ENCODE assay signal across 1 cellular context in the genomic region with DNA sequence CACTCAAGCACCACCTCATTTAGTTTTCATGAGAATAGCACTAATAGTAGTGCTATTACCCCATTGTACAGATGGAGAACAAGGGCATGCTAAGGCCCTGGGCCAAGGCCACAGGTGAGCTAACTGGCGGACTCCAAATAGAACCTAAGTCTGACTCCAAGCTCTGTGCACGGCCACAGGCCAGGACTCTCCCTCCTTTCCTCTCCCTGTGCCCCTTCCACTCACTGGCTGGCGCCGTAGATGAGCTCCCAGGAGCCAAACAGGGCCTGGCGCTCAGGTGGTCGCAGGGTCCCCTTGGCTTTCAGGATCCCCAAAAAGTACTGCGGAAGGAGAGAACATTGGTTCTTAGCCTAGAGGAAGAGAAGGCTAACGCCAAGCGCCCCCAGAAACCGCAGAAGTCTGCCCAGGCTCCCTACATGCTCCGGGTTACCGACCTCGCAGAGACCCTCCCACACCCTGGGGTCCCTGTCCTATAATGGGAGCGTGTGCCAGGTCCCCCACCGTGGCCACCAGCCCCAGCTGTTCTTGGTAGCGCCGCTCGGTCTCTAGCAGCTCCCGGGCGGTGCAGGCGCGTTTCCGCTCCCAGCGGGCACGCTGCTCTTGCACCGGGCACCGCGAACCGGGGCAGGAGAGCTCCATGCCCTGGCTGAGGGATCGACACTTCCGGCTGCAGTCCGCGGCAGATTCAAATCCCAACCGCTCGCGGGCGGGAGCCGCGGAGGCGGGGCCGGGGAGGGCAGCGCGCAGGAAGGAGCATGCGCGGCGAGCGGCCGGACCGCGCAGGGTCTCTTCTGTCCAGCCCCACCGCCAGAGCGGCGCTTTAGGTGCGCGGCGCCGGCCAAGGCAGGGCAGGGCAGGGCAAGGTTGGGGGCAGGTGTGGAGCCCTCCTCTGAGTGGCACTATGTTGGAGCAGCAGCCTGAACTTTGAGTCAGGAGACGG.
TF ChIP-seq lines count a peak whose summit lies in the region.

A gene with protein sequence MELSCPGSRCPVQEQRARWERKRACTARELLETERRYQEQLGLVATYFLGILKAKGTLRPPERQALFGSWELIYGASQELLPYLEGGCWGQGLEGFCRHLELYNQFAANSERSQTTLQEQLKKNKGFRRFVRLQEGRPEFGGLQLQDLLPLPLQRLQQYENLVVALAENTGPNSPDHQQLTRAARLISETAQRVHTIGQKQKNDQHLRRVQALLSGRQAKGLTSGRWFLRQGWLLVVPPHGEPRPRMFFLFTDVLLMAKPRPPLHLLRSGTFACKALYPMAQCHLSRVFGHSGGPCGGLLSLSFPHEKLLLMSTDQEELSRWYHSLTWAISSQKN (minus strand): TSS at position 665 of the 940 bp plus-strand sequence. CDS start 26 bp downstream, at position 639.

TF ChIP-seq in HepG2, 621 proteins besides CTCF, POLR2A, EP300 and RAD21 (continued from another document and continues in another):
- TF ChIP-seq, protein P1, sequence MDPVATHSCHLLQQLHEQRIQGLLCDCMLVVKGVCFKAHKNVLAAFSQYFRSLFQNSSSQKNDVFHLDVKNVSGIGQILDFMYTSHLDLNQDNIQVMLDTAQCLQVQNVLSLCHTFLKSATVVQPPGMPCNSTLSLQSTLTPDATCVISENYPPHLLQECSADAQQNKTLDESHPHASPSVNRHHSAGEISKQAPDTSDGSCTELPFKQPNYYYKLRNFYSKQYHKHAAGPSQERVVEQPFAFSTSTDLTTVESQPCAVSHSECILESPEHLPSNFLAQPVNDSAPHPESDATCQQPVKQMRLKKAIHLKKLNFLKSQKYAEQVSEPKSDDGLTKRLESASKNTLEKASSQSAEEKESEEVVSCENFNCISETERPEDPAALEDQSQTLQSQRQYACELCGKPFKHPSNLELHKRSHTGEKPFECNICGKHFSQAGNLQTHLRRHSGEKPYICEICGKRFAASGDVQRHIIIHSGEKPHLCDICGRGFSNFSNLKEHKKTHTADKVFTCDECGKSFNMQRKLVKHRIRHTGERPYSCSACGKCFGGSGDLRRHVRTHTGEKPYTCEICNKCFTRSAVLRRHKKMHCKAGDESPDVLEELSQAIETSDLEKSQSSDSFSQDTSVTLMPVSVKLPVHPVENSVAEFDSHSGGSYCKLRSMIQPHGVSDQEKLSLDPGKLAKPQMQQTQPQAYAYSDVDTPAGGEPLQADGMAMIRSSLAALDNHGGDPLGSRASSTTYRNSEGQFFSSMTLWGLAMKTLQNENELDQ (CRISPR knock-in tag; IDR thresholded peaks at IDR 0.05; ENCODE audit: borderline replicate concordance) = no peak
- peak; percentile 75 for TF ChIP-seq TEAD3 (CRISPR knock-in tag; optimal IDR thresholded peaks at IDR 0.05; ENCODE audit: borderline replicate concordance)
- TF ChIP-seq NCOA5 (CRISPR knock-in tag; IDR thresholded peaks at IDR 0.05) = no peak
- peak; percentile 95 for TF ChIP-seq ZNF501 (CRISPR knock-in tag; IDR thresholded peaks at IDR 0.05)
- TF ChIP-seq ZNF660 (CRISPR knock-in tag; IDR thresholded peaks at IDR 0.05; ENCODE audit: borderline replicate concordance, low read depth) = no peak
- TF ChIP-seq ZNF317 (CRISPR knock-in tag; IDR thresholded peaks at IDR 0.05) = no peak
- TF ChIP-seq ZBTB3 (CRISPR knock-in tag; IDR thresholded peaks at IDR 0.05; ENCODE audit: borderline replicate concordance, low read depth) = no peak
- TF ChIP-seq, protein P2, sequence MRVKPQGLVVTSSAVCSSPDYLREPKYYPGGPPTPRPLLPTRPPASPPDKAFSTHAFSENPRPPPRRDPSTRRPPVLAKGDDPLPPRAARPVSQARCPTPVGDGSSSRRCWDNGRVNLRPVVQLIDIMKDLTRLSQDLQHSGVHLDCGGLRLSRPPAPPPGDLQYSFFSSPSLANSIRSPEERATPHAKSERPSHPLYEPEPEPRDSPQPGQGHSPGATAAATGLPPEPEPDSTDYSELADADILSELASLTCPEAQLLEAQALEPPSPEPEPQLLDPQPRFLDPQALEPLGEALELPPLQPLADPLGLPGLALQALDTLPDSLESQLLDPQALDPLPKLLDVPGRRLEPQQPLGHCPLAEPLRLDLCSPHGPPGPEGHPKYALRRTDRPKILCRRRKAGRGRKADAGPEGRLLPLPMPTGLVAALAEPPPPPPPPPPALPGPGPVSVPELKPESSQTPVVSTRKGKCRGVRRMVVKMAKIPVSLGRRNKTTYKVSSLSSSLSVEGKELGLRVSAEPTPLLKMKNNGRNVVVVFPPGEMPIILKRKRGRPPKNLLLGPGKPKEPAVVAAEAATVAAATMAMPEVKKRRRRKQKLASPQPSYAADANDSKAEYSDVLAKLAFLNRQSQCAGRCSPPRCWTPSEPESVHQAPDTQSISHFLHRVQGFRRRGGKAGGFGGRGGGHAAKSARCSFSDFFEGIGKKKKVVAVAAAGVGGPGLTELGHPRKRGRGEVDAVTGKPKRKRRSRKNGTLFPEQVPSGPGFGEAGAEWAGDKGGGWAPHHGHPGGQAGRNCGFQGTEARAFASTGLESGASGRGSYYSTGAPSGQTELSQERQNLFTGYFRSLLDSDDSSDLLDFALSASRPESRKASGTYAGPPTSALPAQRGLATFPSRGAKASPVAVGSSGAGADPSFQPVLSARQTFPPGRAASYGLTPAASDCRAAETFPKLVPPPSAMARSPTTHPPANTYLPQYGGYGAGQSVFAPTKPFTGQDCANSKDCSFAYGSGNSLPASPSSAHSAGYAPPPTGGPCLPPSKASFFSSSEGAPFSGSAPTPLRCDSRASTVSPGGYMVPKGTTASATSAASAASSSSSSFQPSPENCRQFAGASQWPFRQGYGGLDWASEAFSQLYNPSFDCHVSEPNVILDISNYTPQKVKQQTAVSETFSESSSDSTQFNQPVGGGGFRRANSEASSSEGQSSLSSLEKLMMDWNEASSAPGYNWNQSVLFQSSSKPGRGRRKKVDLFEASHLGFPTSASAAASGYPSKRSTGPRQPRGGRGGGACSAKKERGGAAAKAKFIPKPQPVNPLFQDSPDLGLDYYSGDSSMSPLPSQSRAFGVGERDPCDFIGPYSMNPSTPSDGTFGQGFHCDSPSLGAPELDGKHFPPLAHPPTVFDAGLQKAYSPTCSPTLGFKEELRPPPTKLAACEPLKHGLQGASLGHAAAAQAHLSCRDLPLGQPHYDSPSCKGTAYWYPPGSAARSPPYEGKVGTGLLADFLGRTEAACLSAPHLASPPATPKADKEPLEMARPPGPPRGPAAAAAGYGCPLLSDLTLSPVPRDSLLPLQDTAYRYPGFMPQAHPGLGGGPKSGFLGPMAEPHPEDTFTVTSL (CRISPR knock-in tag; IDR thresholded peaks at IDR 0.05; ENCODE audit: borderline replicate concordance) = no peak
- TF ChIP-seq, protein P3, sequence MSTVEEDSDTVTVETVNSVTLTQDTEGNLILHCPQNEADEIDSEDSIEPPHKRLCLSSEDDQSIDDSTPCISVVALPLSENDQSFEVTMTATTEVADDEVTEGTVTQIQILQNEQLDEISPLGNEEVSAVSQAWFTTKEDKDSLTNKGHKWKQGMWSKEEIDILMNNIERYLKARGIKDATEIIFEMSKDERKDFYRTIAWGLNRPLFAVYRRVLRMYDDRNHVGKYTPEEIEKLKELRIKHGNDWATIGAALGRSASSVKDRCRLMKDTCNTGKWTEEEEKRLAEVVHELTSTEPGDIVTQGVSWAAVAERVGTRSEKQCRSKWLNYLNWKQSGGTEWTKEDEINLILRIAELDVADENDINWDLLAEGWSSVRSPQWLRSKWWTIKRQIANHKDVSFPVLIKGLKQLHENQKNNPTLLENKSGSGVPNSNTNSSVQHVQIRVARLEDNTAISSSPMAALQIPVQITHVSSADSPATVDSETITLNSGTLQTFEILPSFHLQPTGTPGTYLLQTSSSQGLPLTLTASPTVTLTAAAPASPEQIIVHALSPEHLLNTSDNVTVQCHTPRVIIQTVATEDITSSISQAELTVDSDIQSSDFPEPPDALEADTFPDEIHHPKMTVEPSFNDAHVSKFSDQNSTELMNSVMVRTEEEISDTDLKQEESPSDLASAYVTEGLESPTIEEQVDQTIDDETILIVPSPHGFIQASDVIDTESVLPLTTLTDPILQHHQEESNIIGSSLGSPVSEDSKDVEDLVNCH (CRISPR knock-in tag; IDR thresholded peaks at IDR 0.05) = no peak
- peak; percentile 74; the same call in 1 of the 2 replicates for TF ChIP-seq MTA1 (CRISPR knock-in tag; IDR thresholded peaks at IDR 0.05; ENCODE audit: borderline replicate concordance)
- TF ChIP-seq ZNF605 (CRISPR knock-in tag; IDR thresholded peaks at IDR 0.05) = peak; percentile 83
- TF ChIP-seq, protein P4, sequence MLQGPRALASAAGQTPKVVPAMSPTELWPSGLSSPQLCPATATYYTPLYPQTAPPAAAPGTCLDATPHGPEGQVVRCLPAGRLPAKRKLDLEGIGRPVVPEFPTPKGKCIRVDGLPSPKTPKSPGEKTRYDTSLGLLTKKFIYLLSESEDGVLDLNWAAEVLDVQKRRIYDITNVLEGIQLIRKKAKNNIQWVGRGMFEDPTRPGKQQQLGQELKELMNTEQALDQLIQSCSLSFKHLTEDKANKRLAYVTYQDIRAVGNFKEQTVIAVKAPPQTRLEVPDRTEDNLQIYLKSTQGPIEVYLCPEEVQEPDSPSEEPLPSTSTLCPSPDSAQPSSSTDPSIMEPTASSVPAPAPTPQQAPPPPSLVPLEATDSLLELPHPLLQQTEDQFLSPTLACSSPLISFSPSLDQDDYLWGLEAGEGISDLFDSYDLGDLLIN (CRISPR knock-in tag; IDR thresholded peaks at IDR 0.05; ENCODE audit: borderline replicate concordance) = peak; percentile 98; the same call in 1 of the 2 replicates
- no peak for TF ChIP-seq ZNF3 (CRISPR knock-in tag; IDR thresholded peaks at IDR 0.05)
- TF ChIP-seq AHR (CRISPR knock-in tag; IDR thresholded peaks at IDR 0.05) = peak; percentile 48; the same call in 1 of the 2 replicates
- TF ChIP-seq, protein P5, sequence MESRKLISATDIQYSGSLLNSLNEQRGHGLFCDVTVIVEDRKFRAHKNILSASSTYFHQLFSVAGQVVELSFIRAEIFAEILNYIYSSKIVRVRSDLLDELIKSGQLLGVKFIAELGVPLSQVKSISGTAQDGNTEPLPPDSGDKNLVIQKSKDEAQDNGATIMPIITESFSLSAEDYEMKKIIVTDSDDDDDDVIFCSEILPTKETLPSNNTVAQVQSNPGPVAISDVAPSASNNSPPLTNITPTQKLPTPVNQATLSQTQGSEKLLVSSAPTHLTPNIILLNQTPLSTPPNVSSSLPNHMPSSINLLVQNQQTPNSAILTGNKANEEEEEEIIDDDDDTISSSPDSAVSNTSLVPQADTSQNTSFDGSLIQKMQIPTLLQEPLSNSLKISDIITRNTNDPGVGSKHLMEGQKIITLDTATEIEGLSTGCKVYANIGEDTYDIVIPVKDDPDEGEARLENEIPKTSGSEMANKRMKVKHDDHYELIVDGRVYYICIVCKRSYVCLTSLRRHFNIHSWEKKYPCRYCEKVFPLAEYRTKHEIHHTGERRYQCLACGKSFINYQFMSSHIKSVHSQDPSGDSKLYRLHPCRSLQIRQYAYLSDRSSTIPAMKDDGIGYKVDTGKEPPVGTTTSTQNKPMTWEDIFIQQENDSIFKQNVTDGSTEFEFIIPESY (CRISPR knock-in tag; IDR thresholded peaks at IDR 0.05) = peak; percentile 52; the same call in 1 of the 2 replicates
- TF ChIP-seq, protein P6, sequence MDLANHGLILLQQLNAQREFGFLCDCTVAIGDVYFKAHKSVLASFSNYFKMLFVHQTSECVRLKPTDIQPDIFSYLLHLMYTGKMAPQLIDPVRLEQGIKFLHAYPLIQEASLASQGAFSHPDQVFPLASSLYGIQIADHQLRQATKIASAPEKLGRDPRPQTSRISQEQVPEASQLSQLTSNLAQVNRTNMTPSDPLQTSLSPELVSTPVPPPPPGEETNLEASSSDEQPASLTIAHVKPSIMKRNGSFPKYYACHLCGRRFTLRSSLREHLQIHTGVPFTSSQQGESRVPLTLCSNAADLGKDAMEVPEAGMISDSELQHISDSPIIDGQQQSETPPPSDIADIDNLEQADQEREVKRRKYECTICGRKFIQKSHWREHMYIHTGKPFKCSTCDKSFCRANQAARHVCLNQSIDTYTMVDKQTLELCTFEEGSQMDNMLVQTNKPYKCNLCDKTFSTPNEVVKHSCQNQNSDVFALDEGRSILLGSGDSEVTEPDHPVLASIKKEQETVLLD (CRISPR knock-in tag; IDR thresholded peaks at IDR 0.05; ENCODE audit: low read depth) = peak; percentile 94
- TF ChIP-seq SNAI1 (CRISPR knock-in tag; IDR thresholded peaks at IDR 0.05; ENCODE audit: borderline replicate concordance) = no peak
- peak; percentile 68 for TF ChIP-seq MEIS2 (CRISPR knock-in tag; IDR thresholded peaks at IDR 0.05)
- TF ChIP-seq ZNF777 (CRISPR knock-in tag; IDR thresholded peaks at IDR 0.05) = no peak; the same call in 1 of the 2 replicates
- TF ChIP-seq ZSCAN9 (CRISPR knock-in tag; IDR thresholded peaks at IDR 0.05; ENCODE audit: borderline replicate concordance) = peak; percentile 59; the same call in 1 of the 2 replicates
- TF ChIP-seq, protein P7, sequence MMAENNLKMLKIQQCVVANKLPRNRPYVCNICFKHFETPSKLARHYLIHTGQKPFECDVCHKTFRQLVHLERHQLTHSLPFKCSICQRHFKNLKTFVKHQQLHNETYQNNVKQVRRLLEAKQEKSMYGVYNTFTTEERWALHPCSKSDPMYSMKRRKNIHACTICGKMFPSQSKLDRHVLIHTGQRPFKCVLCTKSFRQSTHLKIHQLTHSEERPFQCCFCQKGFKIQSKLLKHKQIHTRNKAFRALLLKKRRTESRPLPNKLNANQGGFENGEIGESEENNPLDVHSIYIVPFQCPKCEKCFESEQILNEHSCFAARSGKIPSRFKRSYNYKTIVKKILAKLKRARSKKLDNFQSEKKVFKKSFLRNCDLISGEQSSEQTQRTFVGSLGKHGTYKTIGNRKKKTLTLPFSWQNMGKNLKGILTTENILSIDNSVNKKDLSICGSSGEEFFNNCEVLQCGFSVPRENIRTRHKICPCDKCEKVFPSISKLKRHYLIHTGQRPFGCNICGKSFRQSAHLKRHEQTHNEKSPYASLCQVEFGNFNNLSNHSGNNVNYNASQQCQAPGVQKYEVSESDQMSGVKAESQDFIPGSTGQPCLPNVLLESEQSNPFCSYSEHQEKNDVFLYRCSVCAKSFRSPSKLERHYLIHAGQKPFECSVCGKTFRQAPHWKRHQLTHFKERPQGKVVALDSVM (CRISPR knock-in tag; IDR thresholded peaks at IDR 0.05) = peak; percentile 45; the same call in 1 of the 2 replicates
- TF ChIP-seq ZNF331 (CRISPR knock-in tag; IDR thresholded peaks at IDR 0.05) = peak; percentile 76
- TF ChIP-seq, protein P8, sequence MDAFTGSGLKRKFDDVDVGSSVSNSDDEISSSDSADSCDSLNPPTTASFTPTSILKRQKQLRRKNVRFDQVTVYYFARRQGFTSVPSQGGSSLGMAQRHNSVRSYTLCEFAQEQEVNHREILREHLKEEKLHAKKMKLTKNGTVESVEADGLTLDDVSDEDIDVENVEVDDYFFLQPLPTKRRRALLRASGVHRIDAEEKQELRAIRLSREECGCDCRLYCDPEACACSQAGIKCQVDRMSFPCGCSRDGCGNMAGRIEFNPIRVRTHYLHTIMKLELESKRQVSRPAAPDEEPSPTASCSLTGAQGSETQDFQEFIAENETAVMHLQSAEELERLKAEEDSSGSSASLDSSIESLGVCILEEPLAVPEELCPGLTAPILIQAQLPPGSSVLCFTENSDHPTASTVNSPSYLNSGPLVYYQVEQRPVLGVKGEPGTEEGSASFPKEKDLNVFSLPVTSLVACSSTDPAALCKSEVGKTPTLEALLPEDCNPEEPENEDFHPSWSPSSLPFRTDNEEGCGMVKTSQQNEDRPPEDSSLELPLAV (CRISPR knock-in tag; conservative IDR thresholded peaks at IDR 0.05; ENCODE audit: low read depth) = peak; percentile 94
- TF ChIP-seq HOXA3 (CRISPR knock-in tag; IDR thresholded peaks at IDR 0.05) = peak; percentile 77; the same call in 1 of the 2 replicates
- TF ChIP-seq ADNP (CRISPR knock-in tag; IDR thresholded peaks at IDR 0.05) = peak; percentile 15; the same call in 1 of the 2 replicates
- no peak for TF ChIP-seq ZNF460 (CRISPR knock-in tag; IDR thresholded peaks at IDR 0.05; ENCODE audit: borderline replicate concordance)
- no peak for TF ChIP-seq CHD4 (IDR thresholded peaks at IDR 0.05; ENCODE audit: borderline replicate concordance, low read length)
- no peak for TF ChIP-seq ZNF75D (CRISPR knock-in tag; IDR thresholded peaks at IDR 0.05; ENCODE audit: borderline replicate concordance)
- TF ChIP-seq REPIN1 (CRISPR knock-in tag; IDR thresholded peaks at IDR 0.05; ENCODE audit: borderline replicate concordance, low read depth) = peak; percentile 97
- TF ChIP-seq HNF4A (CRISPR knock-in tag; IDR thresholded peaks at IDR 0.05) = no peak; the same call in 1 of the 2 replicates
